9 cellular contexts compared by ENCODE assay signal in the genomic region with DNA sequence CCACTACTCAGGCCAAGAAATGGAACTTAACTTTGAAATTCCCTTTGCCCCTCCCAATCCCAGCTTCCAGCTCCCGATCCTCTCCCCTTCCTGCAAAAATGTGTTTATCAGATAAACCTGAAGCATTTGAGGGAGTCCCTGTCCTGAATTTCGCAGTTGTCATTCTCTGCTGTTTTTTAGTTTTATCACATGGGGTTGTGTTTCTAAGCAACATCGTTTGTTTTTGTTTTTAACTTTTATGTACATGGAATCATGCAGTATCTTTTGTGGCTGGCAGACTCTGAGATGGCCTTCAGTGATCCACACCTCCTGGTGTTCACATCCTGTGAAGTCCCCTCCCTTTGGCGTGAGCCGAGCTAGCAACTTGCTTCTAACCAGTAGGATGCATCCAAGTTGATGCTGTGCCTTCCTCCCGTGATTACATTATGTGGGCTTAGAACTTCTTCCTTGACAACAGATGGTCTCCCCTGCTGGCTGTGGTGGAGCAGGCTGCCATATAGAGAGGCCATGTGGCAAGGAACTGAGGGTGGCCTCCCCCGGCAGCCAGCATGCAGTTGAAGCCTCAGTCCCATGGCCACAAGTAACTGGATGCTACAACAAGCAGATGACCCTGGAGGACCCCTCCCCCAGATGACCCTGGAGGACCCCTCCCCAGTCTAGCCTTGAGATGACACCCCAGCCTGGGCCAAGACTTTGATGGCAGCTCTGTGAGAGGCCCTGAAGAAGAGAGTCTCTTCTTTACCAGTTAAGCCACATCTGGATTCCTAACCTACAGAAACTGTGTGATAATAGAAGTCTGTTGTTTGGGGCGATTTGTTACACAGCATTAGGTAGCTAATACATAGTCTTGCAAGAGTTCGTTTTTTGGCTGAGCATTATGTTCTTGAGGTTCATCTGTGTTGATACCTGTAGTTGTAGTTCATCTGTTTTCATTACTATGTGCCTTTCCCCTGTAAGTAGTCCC. TPM values are rescaled to one million over a fixed set of nuclear protein-coding genes. Genes with fewer than 3 reads are reported as not detected.
A peak's percentile ranks its signal among the peaks of the same experiment; 100 is the strongest.
DNase-seq lines count a peak whose midpoint lies in the region; ATAC-seq and TF ChIP-seq lines count a peak whose summit lies in the region.
"Had no signal": no experiment of that assay in that cellular context is flagged by ENCODE, and none has a peak within 500 bp of the region (broad histone marks: within the 10 kb centered on the region; RNA-seq: fewer than 3 reads in every experiment).

No MANE protein-coding gene starts in this region.

- POLR2A ChIA-PET in SK-N-SH (lab: Yijun Ruan, JAX) = no interaction called here
- POLR2A ChIA-PET in CD8-positive, alpha-beta T cell (lab: Charles Lee) = no interaction called here

- H3K27ac ChIP-seq in SK-N-SH (ENCODE audit: low read depth in 2 of 2, low read length in 1 of 2) = peak overlapping the region; percentile 78 to 96; a peak in 3 of 4 replicates
- H3K27ac ChIP-seq in colonic mucosa = peak overlapping the region; percentile 62
- peak overlapping the region; percentile 64 to 86 (median 70) for H3K27ac ChIP-seq in transverse colon
- no peak overlapping the region for H3K27ac ChIP-seq in CD8-positive, alpha-beta T cell (ENCODE audit: low read depth, low read length)
- no peak overlapping the region for H3K27ac ChIP-seq in SJCRH30

- no peak for DNase-seq in SK-N-SH
- DNase-seq in colonic mucosa = no peak
- peak; percentile 90 to 92 for DNase-seq in lung microvascular endothelial cell (ENCODE audit: low read depth in 2 of 2)
- DNase-seq in transverse colon = no peak
- no peak for DNase-seq in foreskin melanocyte
- DNase-seq in CD8-positive, alpha-beta T cell = no peak
- no peak for DNase-seq in SJCRH30

- H3K4me3 Mint-ChIP-seq in CD8-positive, alpha-beta T cell = no peak overlapping the region

- no peaks in the 10 kb centered on the region for H3K36me3 Mint-ChIP-seq in CD8-positive, alpha-beta T cell

- in situ Hi-C loops in transverse colon (cut with MboI; ENCODE audit: low pct_ligation_motif_present in 1 of 4, low pct_unique_long_range_greater_than_20kb in 1 of 4, low sequenced_read_pairs in 3 of 4) = no loop called here

- no peaks in the 10 kb centered on the region for H3K9me3 ChIP-seq in SK-N-SH
- no peaks in the 10 kb centered on the region for H3K9me3 ChIP-seq in colonic mucosa
- H3K9me3 ChIP-seq in transverse colon = no peaks in the 10 kb centered on the region
- no peaks in the 10 kb centered on the region for H3K9me3 ChIP-seq in CD8-positive, alpha-beta T cell (ENCODE audit: low read length)
- H3K9me3 ChIP-seq in SJCRH30 (replicated peaks) = peaks cover 4% of the 10 kb centered on the region; the same call in 1 of the 2 replicates

- CTCF ChIA-PET in SK-N-SH (lab: Yijun Ruan, JAX) = interaction anchor here (0.8 to 2.0 kb wide), 5 partner anchors 14 to 434 kb away, joined by 3 to 8 read pairs (median 3); no protein-coding TSS in a partner anchor
- CTCF ChIA-PET in CD8-positive, alpha-beta T cell (lab: Charles Lee) = interaction anchor here (0.6 kb wide), 1 partner anchor 40 kb away, joined by 3 read pairs; no protein-coding TSS in a partner anchor

- 0 out of 2 replicates have a peak, but pooled peaks cover 4% of the 10 kb centered on the region for H4K20me1 ChIP-seq in SK-N-SH (ENCODE audit: insufficient read depth)

- TF ChIP-seq RAD21 in SK-N-SH (IDR thresholded peaks at IDR 0.05; ENCODE audit: low read length) = no peak

- TF ChIP-seq EP300 in SK-N-SH (IDR thresholded peaks at IDR 0.05; ENCODE audit: borderline replicate concordance in 1 of 2, low read depth in 1 of 2, low read length in 1 of 2) (no peak), transverse colon (IDR thresholded peaks at IDR 0.05; ENCODE audit: low read depth) (no peak)

- no peak overlapping the region for H3K27ac Mint-ChIP-seq in CD8-positive, alpha-beta T cell
- H3K27ac Mint-ChIP-seq: activated T-helper 2 cell treated with anti-CD3 and anti-CD28 coated beads, Interferon-gamma antibody, Interleukin-2, Interleukin-4, amounts not matched to agents 10 μg/mL and 5 μg/mL and 100 μg/mL, durations not matched to agents 14 hours and 24 hours and 36 hours had no signal

- H3K9ac ChIP-seq in SK-N-SH = no peak overlapping the region
- no peak overlapping the region for H3K9ac ChIP-seq in colonic mucosa (ENCODE audit: low read depth in 2 of 2, low read length in 2 of 2)

- no peaks in the 10 kb centered on the region for H3K9me2 ChIP-seq in SK-N-SH

- peaks cover 0 to 21% of the 10 kb centered on the region in 2 experiments for H3K36me3 ChIP-seq in SK-N-SH (replicated peaks in 1 of 2; ENCODE audit: control insufficient read depth in 1 of 2, insufficient read depth in 2 of 2, low read length in 1 of 2)
- H3K36me3 ChIP-seq in colonic mucosa = no peaks in the 10 kb centered on the region
- H3K36me3 ChIP-seq in transverse colon = no peaks in the 10 kb centered on the region
- H3K36me3 ChIP-seq in CD8-positive, alpha-beta T cell (ENCODE audit: insufficient read depth, low read length) = no peaks in the 10 kb centered on the region
- peaks cover 2% of the 10 kb centered on the region; the same call in 1 of the 2 replicates for H3K36me3 ChIP-seq in SJCRH30

- no peak for TF ChIP-seq CTCF in SK-N-SH (IDR thresholded peaks at IDR 0.05)
- TF ChIP-seq CTCF in colonic mucosa (IDR thresholded peaks at IDR 0.05) = no peak
- TF ChIP-seq CTCF in transverse colon (IDR thresholded peaks at IDR 0.05) = no peak
- TF ChIP-seq CTCF in CD8-positive, alpha-beta T cell (IDR thresholded peaks at IDR 0.05) = no peak

- intact Hi-C loops in colonic mucosa (cut with DNase I) = no loop called here
- intact Hi-C loops in transverse colon (cut with DNase I; ENCODE audit: low total_unique reads) = no loop called here
- intact Hi-C loops in CD8-positive, alpha-beta T cell (cut with DNase I, micrococcal nuclease) = no loop called here

- peaks cover 3% of the 10 kb centered on the region for H3K9me3 Mint-ChIP-seq in CD8-positive, alpha-beta T cell
- H3K9me3 Mint-ChIP-seq: activated T-helper 2 cell treated with anti-CD3 and anti-CD28 coated beads, Interferon-gamma antibody, Interleukin-2, Interleukin-4, amounts not matched to agents 10 μg/mL and 5 μg/mL and 100 μg/mL, durations not matched to agents 14 hours and 24 hours and 36 hours had no signal

- peaks cover 31% of the 10 kb centered on the region for H3F3A ChIP-seq in SK-N-SH (replicated peaks; ENCODE audit: insufficient read depth)

- ATAC-seq in SK-N-SH treated with all-trans-retinoic acid at 6 μM for 48 hours = no peak
- ATAC-seq in CD8-positive, alpha-beta T cell = no peak

- H3K4me2 ChIP-seq in SK-N-SH = 0 out of 2 replicates have a peak overlapping the region, but pooled peaks have one; percentile 80

- no peak overlapping the region for H2AFZ ChIP-seq in SK-N-SH (ENCODE audit: low read depth)

- no peak for TF ChIP-seq POLR2A in transverse colon (IDR thresholded peaks at IDR 0.05)

- H3K79me2 ChIP-seq in SK-N-SH (ENCODE audit: insufficient read depth) = peaks cover 93% of the 10 kb centered on the region

- H3K4me1 ChIP-seq in SK-N-SH (ENCODE audit: control insufficient read depth in 1 of 2, insufficient read depth in 2 of 2, low read depth in 1 of 2, low read length in 1 of 2) = peaks cover 39 to 52% of the 10 kb centered on the region in 2 experiments; a peak in 3 of 4 replicates
- H3K4me1 ChIP-seq in colonic mucosa = peaks cover 37% of the 10 kb centered on the region
- H3K4me1 ChIP-seq in transverse colon = peaks cover 32 to 74% (median 68%) of the 10 kb centered on the region in 4 donors
- H3K4me1 ChIP-seq in CD8-positive, alpha-beta T cell (ENCODE audit: insufficient read depth, low read length) = no peaks in the 10 kb centered on the region
- peaks cover 49% of the 10 kb centered on the region for H3K4me1 ChIP-seq in SJCRH30

- H3K27me3 Mint-ChIP-seq in CD8-positive, alpha-beta T cell (ENCODE audit: low read depth) = peaks cover 8% of the 10 kb centered on the region

- H3K27me3 ChIP-seq in SK-N-SH (ENCODE audit: insufficient read depth) (no peaks in the 10 kb centered on the region), colonic mucosa (no peaks in the 10 kb centered on the region), transverse colon (no peaks in the 10 kb centered on the region), SJCRH30 (no peaks in the 10 kb centered on the region)
- H3K27me3 ChIP-seq in CD8-positive, alpha-beta T cell (ENCODE audit: insufficient read depth, low read length) = no peaks in the 10 kb centered on the region

- H3K4me1 Mint-ChIP-seq in CD8-positive, alpha-beta T cell (ENCODE audit: low read depth) = no peaks in the 10 kb centered on the region

- H3K4me3 ChIP-seq in SK-N-SH (ENCODE audit: low read depth in 2 of 2, low read length in 1 of 2) = no peak overlapping the region
- no peak overlapping the region for H3K4me3 ChIP-seq in colonic mucosa
- no peak overlapping the region for H3K4me3 ChIP-seq in transverse colon
- H3K4me3 ChIP-seq in CD8-positive, alpha-beta T cell (ENCODE audit: low read depth, low read length) = no peak overlapping the region
- no peak overlapping the region for H3K4me3 ChIP-seq in SJCRH30

- 98% methylated on average over 8 of the region's 9 CpGs for WGBS in SK-N-SH (ENCODE audit: low lambda C conversion rate)
- 62 to 66% methylated on average over 7 to 9 of the region's 9 CpGs for WGBS in transverse colon (ENCODE audit: low coverage in 1 of 2), 2 donors

TF ChIP-seq in SK-N-SH, 30 proteins besides CTCF, POLR2A, EP300 and RAD21 (continues in another document):
- TF ChIP-seq RCOR1 (IDR thresholded peaks at IDR 0.05; ENCODE audit: low read length) = no peak
- no peak for TF ChIP-seq TCF12 (IDR thresholded peaks at IDR 0.05)
- no peak for TF ChIP-seq JUND (IDR thresholded peaks at IDR 0.05)
- TF ChIP-seq FOSL2 (IDR thresholded peaks at IDR 0.05; ENCODE audit: borderline replicate concordance, low read depth) = no peak
- TF ChIP-seq RXRA (IDR thresholded peaks at IDR 0.05; ENCODE audit: borderline replicate concordance, low read depth) = no peak

TF ChIP-seq in SK-N-SH treated with all-trans-retinoic acid at 6 μM for 48 hours, 23 proteins besides CTCF, POLR2A, EP300 and RAD21 (continues in another document):
- TF ChIP-seq SNAI2 (CRISPR knock-in tag; IDR thresholded peaks at IDR 0.05) (no peak), ZNF8 (CRISPR knock-in tag; IDR thresholded peaks at IDR 0.05) (no peak), ISL1 (CRISPR knock-in tag; IDR thresholded peaks at IDR 0.05) (no peak), ZFP3 (CRISPR knock-in tag; IDR thresholded peaks at IDR 0.05) (no peak), ZNF565 (CRISPR knock-in tag; conservative IDR thresholded peaks at IDR 0.05; ENCODE audit: low read depth) (no peak), CSDC2 (CRISPR knock-in tag; IDR thresholded peaks at IDR 0.05) (no peak)

RNA-seq across cellular contexts. Expression of a gene that starts 27.7 kb away (rescaled TPM):
- polyA plus RNA-seq in SK-N-SH (2012; rRNA removed) = 27.7 and 32.9 TPM in 2 replicates
- polyA plus RNA-seq in SK-N-SH (2012; cell fraction: cytosol; rRNA removed) = 23.7 and 27.9 TPM in 2 replicates
- polyA plus RNA-seq in SK-N-SH (2012; cell fraction: nucleus; rRNA removed) = 28.8 and 35.9 TPM in 2 replicates
- total RNA-seq in colonic mucosa = 10 to 100 TPM; 29.1 to 44.4 TPM
- total RNA-seq in lung microvascular endothelial cell = 18.1 and 20.2 TPM in 2 replicates
- total RNA-seq in transverse colon = 10 to 100 TPM in 3 of 4 donors, 1 to 10 TPM in 1; 7.5 to 24.9 (median 19.5) TPM
- under 1 TPM; 0.22 TPM for total RNA-seq in CD8-positive, alpha-beta T cell
- total RNA-seq in SJCRH30 (2014; rRNA removed; shearing (Covaris generic)) = 32.9 and 35.5 TPM in 2 replicates

Comparison
In these comparisons a context has a peak if more than half of its experiments do, and no peak if none do; other contexts are left out.
1. DNase-seq: peak in lung microvascular endothelial cell (2 of 2); none in SK-N-SH (single experiment), colonic mucosa (single experiment), transverse colon (single experiment), foreskin melanocyte (single experiment), CD8-positive, alpha-beta T cell (0 of 7) and SJCRH30 (0 of 2).
2. H3K27ac ChIP-seq: peak in SK-N-SH (2 of 2), colonic mucosa (single experiment) and transverse colon (4 of 4); none in CD8-positive, alpha-beta T cell (single experiment) and SJCRH30 (single experiment).
3. RNA of a gene that starts 27.7 kb away (total RNA-seq): 29.1 to 44.4 TPM in colonic mucosa, 32.9 to 35.5 TPM in SJCRH30, 18.1 to 20.2 TPM in lung microvascular endothelial cell and 7.5 to 24.9 TPM in transverse colon; 0.22 TPM in CD8-positive, alpha-beta T cell; every median in the first group is over 4 times any median in the second.